In the genomic region with DNA sequence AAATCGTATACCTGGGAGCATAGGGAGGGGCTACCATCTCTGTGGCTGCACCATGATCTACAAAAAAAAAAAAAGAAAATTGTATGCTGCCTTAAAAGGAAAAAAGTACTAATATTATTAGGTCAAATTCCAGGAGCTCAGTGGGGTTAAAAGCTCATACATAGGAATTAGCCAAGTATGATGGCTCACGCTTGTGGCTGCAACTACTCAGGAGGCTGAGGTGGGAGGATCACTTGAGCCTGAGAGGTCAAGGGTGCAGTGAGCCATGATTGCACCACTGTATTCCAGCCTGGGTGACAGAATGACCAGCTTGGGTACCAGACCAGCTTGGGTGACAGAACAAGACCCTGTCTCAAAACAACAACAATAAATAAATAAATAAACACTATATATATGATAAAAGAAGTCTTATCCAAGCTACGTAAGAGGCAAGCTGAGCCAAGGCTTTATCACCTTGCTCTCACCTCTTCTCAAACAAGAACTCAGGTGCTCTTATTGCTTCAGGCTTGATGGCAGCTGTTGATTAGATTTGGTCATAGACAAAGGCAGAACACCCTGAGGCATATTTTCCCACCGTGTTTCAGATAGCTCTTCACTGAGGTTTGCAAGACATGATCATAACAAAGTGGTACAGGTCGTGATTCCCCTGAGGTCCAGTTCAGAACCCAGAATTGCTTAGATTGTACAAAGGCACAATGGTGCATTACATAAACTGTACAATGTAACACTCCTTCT, we compare ENCODE assay signal across 1 cellular context.
TF ChIP-seq lines count a peak whose summit lies in the region.

No MANE protein-coding gene starts in this region.

TF ChIP-seq in H1, 55 proteins besides CTCF, POLR2A, EP300 and RAD21:
- TF ChIP-seq TCF12 (IDR thresholded peaks at IDR 0.05; ENCODE audit: low read depth, low read length) (no peak), SP2 (IDR thresholded peaks at IDR 0.05; ENCODE audit: low read length) (no peak), ZNF274 (IDR thresholded peaks at IDR 0.05; ENCODE audit: borderline replicate concordance, extremely low read depth, low read length) (no peak), KDM4A (IDR thresholded peaks at IDR 0.05; ENCODE audit: low read depth, low read length, severe bottlenecking) (no peak), CEBPB (IDR thresholded peaks at IDR 0.05; ENCODE audit: low read depth, low read length) (no peak), FOSL1 (IDR thresholded peaks at IDR 0.05; ENCODE audit: insufficient read depth, low read depth, low read length) (no peak), BRCA1 (IDR thresholded peaks at IDR 0.05; ENCODE audit: low read depth, low read length) (no peak), SIN3A (conservative IDR thresholded peaks at IDR 0.05 in 1 of 2, IDR thresholded peaks at IDR 0.05 in 1 of 2; ENCODE audit: low read depth in 1 of 2, low read length in 2 of 2) (no peak)
TF ChIP-seq in H1: peak in this region for 0.
